17 cellular contexts compared by ENCODE assay signal in genomic region chr4:8599657-8600056, GRCh38. TPM values are rescaled to one million over a fixed set of nuclear protein-coding genes. Genes with fewer than 3 reads are reported as not detected.
DNase-seq lines count a peak whose midpoint lies in the region; ATAC-seq, FAIRE-seq and TF ChIP-seq lines count a peak whose summit lies in the region.
"Had no signal": no experiment of that assay in that cellular context is flagged by ENCODE, and none has a peak within 500 bp of the region (broad histone marks: within the 10 kb centered on the region; RNA-seq: fewer than 3 reads in every experiment).

No MANE protein-coding gene starts in this region.

- DNase-seq in EH (ENCODE audit: low read depth) (peak; percentile 96), astrocyte of the cerebellum (ENCODE audit: low read depth) (peak; percentile 85), myocyte (ENCODE audit: low read depth) (peak; percentile 92), T-helper 17 cell (no peak), GM12892 (ENCODE audit: insufficient read length) (no peak), NCI-H446 (lab: John Stamatoyannopoulos, UW) (no peak)
- DNase-seq in stimulated activated CD4-positive, alpha-beta T cell treated with anti-CD3 and anti-CD28 coated beads, Interleukin-4, amount 100 ng/mL, for 24 hours: no peak
- DNase-seq: activated CD4-positive, alpha-beta T cell treated with anti-CD3 and anti-CD28 coated beads for 36 hours; central memory CD4-positive, alpha-beta T cell; DMS53; immature natural killer cell; NCI-H1417 treated with DMSO at 0.1 percent for 48 hours; NCI-H526 had no signal

- in situ Hi-C loops in astrocyte of the cerebellum (cut with HindIII; ENCODE audit: low sequenced_read_pairs): loop anchor here (5.0 kb wide), 2 partner anchors 97 to 132 kb away; no protein-coding TSS in a partner anchor

- H3K27me3 Mint-ChIP-seq in T-helper 17 cell: peaks cover 40% of the 10 kb centered on the region
- H3K27me3 Mint-ChIP-seq: activated CD4-positive, alpha-beta T cell treated with anti-CD3 and anti-CD28 coated beads for 36 hours; activated T-helper 17 cell treated with anti-CD3 and anti-CD28 coated beads, Interleukin-2, amount 50 U/mL, for 72 hours had no signal

- no peaks in the 10 kb centered on the region for H3K9me3 ChIP-seq in T-helper 17 cell (ENCODE audit: control insufficient read depth, low read length, poor library complexity, severe bottlenecking)
- H3K9me3 ChIP-seq: thoracic aorta had no signal

- ATAC-seq in T-helper 17 cell: no peak
- ATAC-seq: activated CD4-positive, alpha-beta T cell treated with anti-CD3 and anti-CD28 coated beads for 36 hours; activated T-helper 17 cell treated with anti-CD3 and anti-CD28 coated beads, Interleukin-2, amount 50 U/mL, for 72 hours; esophagus mucosa had no signal

- H3K27ac Mint-ChIP-seq in T-helper 17 cell: no peak overlapping the region
- H3K27ac Mint-ChIP-seq: activated CD4-positive, alpha-beta T cell treated with anti-CD3 and anti-CD28 coated beads for 36 hours; activated T-helper 17 cell treated with anti-CD3 and anti-CD28 coated beads, Interleukin-2, amount 50 U/mL, for 72 hours; immature natural killer cell had no signal

- TF ChIP-seq RAD21 in Ishikawa (IDR thresholded peaks at IDR 0.05; ENCODE audit: low read depth): no peak

- no peak overlapping the region for H3K4me3 Mint-ChIP-seq in T-helper 17 cell
- H3K4me3 Mint-ChIP-seq: activated CD4-positive, alpha-beta T cell treated with anti-CD3 and anti-CD28 coated beads for 36 hours; activated T-helper 17 cell treated with anti-CD3 and anti-CD28 coated beads, Interleukin-2, amount 50 U/mL, for 72 hours; immature natural killer cell had no signal

- no peak for TF ChIP-seq CTCF in astrocyte of the cerebellum (IDR thresholded peaks at IDR 0.05; ENCODE audit: low read depth, low read length, missing control alignments)

- H3K4me1 Mint-ChIP-seq in T-helper 17 cell: no peaks in the 10 kb centered on the region
- H3K4me1 Mint-ChIP-seq: activated CD4-positive, alpha-beta T cell treated with anti-CD3 and anti-CD28 coated beads for 36 hours; activated T-helper 17 cell treated with anti-CD3 and anti-CD28 coated beads, Interleukin-2, amount 50 U/mL, for 72 hours; immature natural killer cell had no signal

- peak; percentile 37; the same call in 1 of the 2 replicates for TF ChIP-seq EP300 in Ishikawa (IDR thresholded peaks at IDR 0.05; ENCODE audit: borderline replicate concordance)

- no peaks in the 10 kb centered on the region for H3K36me3 Mint-ChIP-seq in T-helper 17 cell (ENCODE audit: low read depth)
- H3K36me3 Mint-ChIP-seq: immature natural killer cell had no signal

- H3K4me3 ChIP-seq in astrocyte of the cerebellum (ENCODE audit: low read depth, low read length): no peak overlapping the region
- H3K4me3 ChIP-seq: thoracic aorta had no signal

- FAIRE-seq in GM12892 (lab: Jason Lieb, UNC): no peak

- no peak for TF ChIP-seq POLR2A in GM12892 (IDR thresholded peaks at IDR 0.05; ENCODE audit: low read depth, low read length)

TF ChIP-seq in Ishikawa, 13 proteins besides CTCF, POLR2A, EP300 and RAD21:
- TF ChIP-seq MAX (IDR thresholded peaks at IDR 0.05) (peak; percentile 34; the same call in 1 of the 2 replicates), NFIC (IDR thresholded peaks at IDR 0.05) (peak; percentile 92), CREB1 (IDR thresholded peaks at IDR 0.05; ENCODE audit: low read depth) (no peak)

RNA-seq across cellular contexts. Expression of gene CPZ, which starts 7.1 kb away (rescaled TPM):
- 22.5 and 31.3 TPM in 2 replicates for total RNA-seq in myocyte
- polyA plus RNA-seq in myocyte (2012): 30.6 TPM
- total RNA-seq in T-helper 17 cell: not detected
- polyA plus RNA-seq in GM12892 (2012; ENCODE audit: missing spikeins): not detected
- total RNA-seq: activated CD4-positive, alpha-beta T cell treated with anti-CD3 and anti-CD28 coated beads for 36 hours; activated T-helper 17 cell treated with anti-CD3 and anti-CD28 coated beads, Interleukin-2, amount 50 U/mL, for 72 hours had no signal
- polyA plus RNA-seq: immature natural killer cell had no signal

RNA-seq across cellular contexts. Expression of gene GPR78, which starts 19.5 kb away (rescaled TPM):
- total RNA-seq in myocyte: 0.36 and 0.51 TPM in 2 replicates
- polyA plus RNA-seq in myocyte (2012): 0.63 TPM
- total RNA-seq in T-helper 17 cell: not detected
- not detected for polyA plus RNA-seq in GM12892 (2012; ENCODE audit: missing spikeins)
- total RNA-seq: activated CD4-positive, alpha-beta T cell treated with anti-CD3 and anti-CD28 coated beads for 36 hours; activated T-helper 17 cell treated with anti-CD3 and anti-CD28 coated beads, Interleukin-2, amount 50 U/mL, for 72 hours; thoracic aorta had no signal
- polyA plus RNA-seq: immature natural killer cell had no signal

Comparison
In these comparisons a context has a peak if more than half of its experiments do, and no peak if none do; other contexts are left out.
1. DNase-seq: peak in EH (single experiment), astrocyte of the cerebellum (single experiment) and myocyte (single experiment); none in T-helper 17 cell (0 of 3), GM12892 (single experiment), stimulated activated CD4-positive, alpha-beta T cell treated with anti-CD3 and anti-CD28 coated beads, Interleukin-4, amount 100 ng/mL, for 24 hours (single experiment) and NCI-H446 (0 of 2).
2. RNA of gene CPZ, which starts 7.1 kb away (total RNA-seq): 22.5 to 31.3 TPM in myocyte; not detected in T-helper 17 cell; every median in the first group is over 10 times any median in the second.